1 cellular context compared by ENCODE assay signal in the genomic region with DNA sequence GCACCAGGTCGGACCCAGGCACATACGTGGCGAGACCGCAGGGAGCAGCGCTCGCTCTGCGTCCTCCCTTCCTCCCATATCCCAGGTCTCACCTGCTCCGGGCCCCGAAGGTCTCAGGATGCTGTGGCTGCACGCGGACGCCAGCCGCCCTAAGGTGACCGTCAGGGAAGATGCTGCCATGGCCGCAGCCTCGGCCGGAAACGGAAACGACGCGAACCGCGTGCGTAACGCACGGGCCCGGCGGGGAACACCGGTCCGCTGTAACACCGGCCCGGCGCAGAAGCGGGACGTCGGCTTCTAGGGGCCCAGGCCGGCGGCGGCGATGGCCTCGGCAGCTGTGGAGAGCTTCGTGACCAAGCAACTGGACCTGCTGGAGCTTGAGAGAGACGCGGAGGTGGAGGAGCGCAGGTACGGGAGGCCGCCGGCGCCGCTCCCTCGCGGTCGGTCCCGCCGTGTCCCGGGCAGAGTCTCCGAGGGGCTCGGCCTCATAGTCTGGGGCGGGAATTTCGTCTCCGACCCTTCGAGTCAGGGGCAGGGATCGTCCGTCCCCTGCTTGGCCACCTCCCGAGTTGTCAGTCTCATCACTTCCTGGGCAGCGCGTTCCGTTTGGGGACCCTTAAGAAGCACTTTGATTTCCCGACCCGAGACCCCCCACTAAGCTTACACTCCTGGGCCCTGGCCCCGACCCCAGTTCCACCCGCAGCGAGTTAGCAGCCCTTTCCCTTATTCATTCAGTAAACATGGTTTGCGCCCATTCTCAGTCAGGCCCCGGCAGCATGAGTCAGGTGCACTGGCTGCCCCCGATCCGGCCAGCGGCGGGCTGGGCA.
TF ChIP-seq lines count a peak whose summit lies in the region.

Gene IGHMBP2 (plus strand): TSS at position 261 of the 827 bp plus-strand sequence. CDS start 62 bp downstream, at position 323.
Gene MRPL21 (minus strand): TSS at position 202 of the 827 bp plus-strand sequence. CDS start 22 bp downstream, at position 180.

TF ChIP-seq in WTC11, 78 proteins besides CTCF, POLR2A, EP300 and RAD21 (continued from another document and continues in another):
- TF ChIP-seq, protein P1, sequence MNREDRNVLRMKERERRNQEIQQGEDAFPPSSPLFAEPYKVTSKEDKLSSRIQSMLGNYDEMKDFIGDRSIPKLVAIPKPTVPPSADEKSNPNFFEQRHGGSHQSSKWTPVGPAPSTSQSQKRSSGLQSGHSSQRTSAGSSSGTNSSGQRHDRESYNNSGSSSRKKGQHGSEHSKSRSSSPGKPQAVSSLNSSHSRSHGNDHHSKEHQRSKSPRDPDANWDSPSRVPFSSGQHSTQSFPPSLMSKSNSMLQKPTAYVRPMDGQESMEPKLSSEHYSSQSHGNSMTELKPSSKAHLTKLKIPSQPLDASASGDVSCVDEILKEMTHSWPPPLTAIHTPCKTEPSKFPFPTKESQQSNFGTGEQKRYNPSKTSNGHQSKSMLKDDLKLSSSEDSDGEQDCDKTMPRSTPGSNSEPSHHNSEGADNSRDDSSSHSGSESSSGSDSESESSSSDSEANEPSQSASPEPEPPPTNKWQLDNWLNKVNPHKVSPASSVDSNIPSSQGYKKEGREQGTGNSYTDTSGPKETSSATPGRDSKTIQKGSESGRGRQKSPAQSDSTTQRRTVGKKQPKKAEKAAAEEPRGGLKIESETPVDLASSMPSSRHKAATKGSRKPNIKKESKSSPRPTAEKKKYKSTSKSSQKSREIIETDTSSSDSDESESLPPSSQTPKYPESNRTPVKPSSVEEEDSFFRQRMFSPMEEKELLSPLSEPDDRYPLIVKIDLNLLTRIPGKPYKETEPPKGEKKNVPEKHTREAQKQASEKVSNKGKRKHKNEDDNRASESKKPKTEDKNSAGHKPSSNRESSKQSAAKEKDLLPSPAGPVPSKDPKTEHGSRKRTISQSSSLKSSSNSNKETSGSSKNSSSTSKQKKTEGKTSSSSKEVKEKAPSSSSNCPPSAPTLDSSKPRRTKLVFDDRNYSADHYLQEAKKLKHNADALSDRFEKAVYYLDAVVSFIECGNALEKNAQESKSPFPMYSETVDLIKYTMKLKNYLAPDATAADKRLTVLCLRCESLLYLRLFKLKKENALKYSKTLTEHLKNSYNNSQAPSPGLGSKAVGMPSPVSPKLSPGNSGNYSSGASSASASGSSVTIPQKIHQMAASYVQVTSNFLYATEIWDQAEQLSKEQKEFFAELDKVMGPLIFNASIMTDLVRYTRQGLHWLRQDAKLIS (CRISPR knock-in tag; IDR thresholded peaks at IDR 0.05; ENCODE audit: borderline replicate concordance): no peak
- no peak for TF ChIP-seq EMX1 (CRISPR knock-in tag; IDR thresholded peaks at IDR 0.05)
- TF ChIP-seq RELA (CRISPR knock-in tag; IDR thresholded peaks at IDR 0.05; ENCODE audit: borderline replicate concordance): peak; percentile 96
- TF ChIP-seq CREM (CRISPR knock-in tag; IDR thresholded peaks at IDR 0.05): peak; percentile 97
- TF ChIP-seq, protein P2, sequence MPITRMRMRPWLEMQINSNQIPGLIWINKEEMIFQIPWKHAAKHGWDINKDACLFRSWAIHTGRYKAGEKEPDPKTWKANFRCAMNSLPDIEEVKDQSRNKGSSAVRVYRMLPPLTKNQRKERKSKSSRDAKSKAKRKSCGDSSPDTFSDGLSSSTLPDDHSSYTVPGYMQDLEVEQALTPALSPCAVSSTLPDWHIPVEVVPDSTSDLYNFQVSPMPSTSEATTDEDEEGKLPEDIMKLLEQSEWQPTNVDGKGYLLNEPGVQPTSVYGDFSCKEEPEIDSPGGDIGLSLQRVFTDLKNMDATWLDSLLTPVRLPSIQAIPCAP (CRISPR knock-in tag; IDR thresholded peaks at IDR 0.05): peak; percentile 84
- TF ChIP-seq, protein P3, sequence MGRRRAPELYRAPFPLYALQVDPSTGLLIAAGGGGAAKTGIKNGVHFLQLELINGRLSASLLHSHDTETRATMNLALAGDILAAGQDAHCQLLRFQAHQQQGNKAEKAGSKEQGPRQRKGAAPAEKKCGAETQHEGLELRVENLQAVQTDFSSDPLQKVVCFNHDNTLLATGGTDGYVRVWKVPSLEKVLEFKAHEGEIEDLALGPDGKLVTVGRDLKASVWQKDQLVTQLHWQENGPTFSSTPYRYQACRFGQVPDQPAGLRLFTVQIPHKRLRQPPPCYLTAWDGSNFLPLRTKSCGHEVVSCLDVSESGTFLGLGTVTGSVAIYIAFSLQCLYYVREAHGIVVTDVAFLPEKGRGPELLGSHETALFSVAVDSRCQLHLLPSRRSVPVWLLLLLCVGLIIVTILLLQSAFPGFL (CRISPR knock-in tag; IDR thresholded peaks at IDR 0.05; ENCODE audit: borderline replicate concordance): no peak
- TF ChIP-seq TEAD1 (CRISPR knock-in tag; IDR thresholded peaks at IDR 0.05): peak; percentile 93
- TF ChIP-seq SMAD4 (CRISPR knock-in tag; IDR thresholded peaks at IDR 0.05): no peak
- TF ChIP-seq PRDM15 (CRISPR knock-in tag; IDR thresholded peaks at IDR 0.05): 0 out of 2 replicates have a peak, but pooled peaks have one; percentile 36
- TF ChIP-seq, protein P4, sequence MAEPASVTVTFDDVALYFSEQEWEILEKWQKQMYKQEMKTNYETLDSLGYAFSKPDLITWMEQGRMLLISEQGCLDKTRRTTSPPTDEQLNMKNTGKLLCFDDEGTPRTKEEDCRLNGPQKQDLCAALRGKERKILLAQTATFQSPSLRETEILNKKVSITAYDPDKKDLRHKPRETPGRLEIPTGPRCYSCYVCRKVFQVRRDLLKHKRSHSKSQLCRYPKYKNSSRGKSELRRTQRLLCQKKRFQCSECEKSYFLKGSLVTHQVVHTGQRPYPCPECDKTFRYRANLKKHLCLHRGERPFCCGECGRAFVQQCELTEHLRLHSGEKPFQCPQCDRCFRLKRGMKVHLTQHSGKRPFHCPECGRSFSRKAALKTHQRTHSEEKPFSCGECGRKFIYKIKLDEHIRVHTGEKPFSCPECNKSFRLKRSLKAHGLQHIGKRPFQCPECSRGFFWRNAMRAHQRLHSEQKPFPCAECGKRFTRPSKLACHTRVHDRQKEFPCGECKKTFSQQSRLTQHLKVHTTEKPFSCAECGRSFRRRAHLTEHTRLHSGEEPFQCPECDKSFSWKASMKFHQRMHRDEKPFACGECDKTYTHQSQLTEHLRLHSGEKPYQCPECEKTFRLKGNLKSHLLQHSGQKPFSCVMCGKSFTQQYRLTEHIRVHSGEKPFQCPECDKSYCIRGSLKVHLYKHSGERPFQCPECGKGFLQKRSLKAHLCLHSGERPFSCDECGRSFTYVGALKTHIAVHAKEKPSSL (CRISPR knock-in tag; conservative IDR thresholded peaks at IDR 0.05): no peak
- TF ChIP-seq, protein P5, sequence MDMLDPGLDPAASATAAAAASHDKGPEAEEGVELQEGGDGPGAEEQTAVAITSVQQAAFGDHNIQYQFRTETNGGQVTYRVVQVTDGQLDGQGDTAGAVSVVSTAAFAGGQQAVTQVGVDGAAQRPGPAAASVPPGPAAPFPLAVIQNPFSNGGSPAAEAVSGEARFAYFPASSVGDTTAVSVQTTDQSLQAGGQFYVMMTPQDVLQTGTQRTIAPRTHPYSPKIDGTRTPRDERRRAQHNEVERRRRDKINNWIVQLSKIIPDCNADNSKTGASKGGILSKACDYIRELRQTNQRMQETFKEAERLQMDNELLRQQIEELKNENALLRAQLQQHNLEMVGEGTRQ (CRISPR knock-in tag; IDR thresholded peaks at IDR 0.05): peak; percentile 56; the same call in 1 of the 2 replicates
- 0 out of 2 replicates have a peak, but pooled peaks have one; percentile 23 for TF ChIP-seq NFATC4 (CRISPR knock-in tag; IDR thresholded peaks at IDR 0.05)
- TF ChIP-seq, protein P6, sequence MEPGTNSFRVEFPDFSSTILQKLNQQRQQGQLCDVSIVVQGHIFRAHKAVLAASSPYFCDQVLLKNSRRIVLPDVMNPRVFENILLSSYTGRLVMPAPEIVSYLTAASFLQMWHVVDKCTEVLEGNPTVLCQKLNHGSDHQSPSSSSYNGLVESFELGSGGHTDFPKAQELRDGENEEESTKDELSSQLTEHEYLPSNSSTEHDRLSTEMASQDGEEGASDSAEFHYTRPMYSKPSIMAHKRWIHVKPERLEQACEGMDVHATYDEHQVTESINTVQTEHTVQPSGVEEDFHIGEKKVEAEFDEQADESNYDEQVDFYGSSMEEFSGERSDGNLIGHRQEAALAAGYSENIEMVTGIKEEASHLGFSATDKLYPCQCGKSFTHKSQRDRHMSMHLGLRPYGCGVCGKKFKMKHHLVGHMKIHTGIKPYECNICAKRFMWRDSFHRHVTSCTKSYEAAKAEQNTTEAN (CRISPR knock-in tag; IDR thresholded peaks at IDR 0.05): peak; percentile 95
- 0 out of 2 replicates have a peak, but pooled peaks have one; percentile 57 for TF ChIP-seq E2F1 (CRISPR knock-in tag; IDR thresholded peaks at IDR 0.05)
- TF ChIP-seq ERG (CRISPR knock-in tag; IDR thresholded peaks at IDR 0.05): no peak
- no peak for TF ChIP-seq ZNF671 (CRISPR knock-in tag; IDR thresholded peaks at IDR 0.05)
- TF ChIP-seq, protein P7, sequence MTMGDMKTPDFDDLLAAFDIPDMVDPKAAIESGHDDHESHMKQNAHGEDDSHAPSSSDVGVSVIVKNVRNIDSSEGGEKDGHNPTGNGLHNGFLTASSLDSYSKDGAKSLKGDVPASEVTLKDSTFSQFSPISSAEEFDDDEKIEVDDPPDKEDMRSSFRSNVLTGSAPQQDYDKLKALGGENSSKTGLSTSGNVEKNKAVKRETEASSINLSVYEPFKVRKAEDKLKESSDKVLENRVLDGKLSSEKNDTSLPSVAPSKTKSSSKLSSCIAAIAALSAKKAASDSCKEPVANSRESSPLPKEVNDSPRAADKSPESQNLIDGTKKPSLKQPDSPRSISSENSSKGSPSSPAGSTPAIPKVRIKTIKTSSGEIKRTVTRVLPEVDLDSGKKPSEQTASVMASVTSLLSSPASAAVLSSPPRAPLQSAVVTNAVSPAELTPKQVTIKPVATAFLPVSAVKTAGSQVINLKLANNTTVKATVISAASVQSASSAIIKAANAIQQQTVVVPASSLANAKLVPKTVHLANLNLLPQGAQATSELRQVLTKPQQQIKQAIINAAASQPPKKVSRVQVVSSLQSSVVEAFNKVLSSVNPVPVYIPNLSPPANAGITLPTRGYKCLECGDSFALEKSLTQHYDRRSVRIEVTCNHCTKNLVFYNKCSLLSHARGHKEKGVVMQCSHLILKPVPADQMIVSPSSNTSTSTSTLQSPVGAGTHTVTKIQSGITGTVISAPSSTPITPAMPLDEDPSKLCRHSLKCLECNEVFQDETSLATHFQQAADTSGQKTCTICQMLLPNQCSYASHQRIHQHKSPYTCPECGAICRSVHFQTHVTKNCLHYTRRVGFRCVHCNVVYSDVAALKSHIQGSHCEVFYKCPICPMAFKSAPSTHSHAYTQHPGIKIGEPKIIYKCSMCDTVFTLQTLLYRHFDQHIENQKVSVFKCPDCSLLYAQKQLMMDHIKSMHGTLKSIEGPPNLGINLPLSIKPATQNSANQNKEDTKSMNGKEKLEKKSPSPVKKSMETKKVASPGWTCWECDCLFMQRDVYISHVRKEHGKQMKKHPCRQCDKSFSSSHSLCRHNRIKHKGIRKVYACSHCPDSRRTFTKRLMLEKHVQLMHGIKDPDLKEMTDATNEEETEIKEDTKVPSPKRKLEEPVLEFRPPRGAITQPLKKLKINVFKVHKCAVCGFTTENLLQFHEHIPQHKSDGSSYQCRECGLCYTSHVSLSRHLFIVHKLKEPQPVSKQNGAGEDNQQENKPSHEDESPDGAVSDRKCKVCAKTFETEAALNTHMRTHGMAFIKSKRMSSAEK (CRISPR knock-in tag; IDR thresholded peaks at IDR 0.05; ENCODE audit: borderline replicate concordance): no peak
- no peak for TF ChIP-seq PRRX2 (CRISPR knock-in tag; IDR thresholded peaks at IDR 0.05)
- TF ChIP-seq NFE2L1 (CRISPR knock-in tag; IDR thresholded peaks at IDR 0.05): peak; percentile 72; the same call in 1 of the 2 replicates
- peak; percentile 87; the same call in 1 of the 2 replicates for TF ChIP-seq ATF1 (CRISPR knock-in tag; IDR thresholded peaks at IDR 0.05)
- no peak; the same call in 1 of the 2 replicates for TF ChIP-seq NR2C2 (CRISPR knock-in tag; IDR thresholded peaks at IDR 0.05)
- TF ChIP-seq IRF2 (CRISPR knock-in tag; IDR thresholded peaks at IDR 0.05; ENCODE audit: borderline replicate concordance, low read depth): peak; percentile 82; the same call in 1 of the 2 replicates
